Comparison of ENCODE assay signal across 26 cellular contexts in the genomic region with DNA sequence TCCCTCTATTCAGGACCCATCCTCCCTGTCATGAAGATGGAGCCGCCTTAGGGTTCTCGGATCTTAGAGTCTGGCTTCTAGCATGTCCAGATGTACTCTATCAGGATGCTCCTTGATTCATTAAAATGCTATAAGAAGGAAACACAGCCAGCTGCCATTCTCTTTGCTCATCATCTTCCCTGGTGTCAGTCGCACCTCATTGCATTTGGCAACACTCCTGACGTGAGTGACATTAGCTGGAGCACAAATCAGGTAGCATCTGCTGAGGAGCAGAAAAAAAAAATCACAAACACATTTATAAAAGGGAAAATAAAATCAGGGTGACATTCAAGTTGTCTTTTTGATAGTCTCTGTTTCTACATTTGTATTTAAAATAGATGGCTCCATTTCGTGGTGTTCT.
"Had no signal": no experiment of that assay in that cellular context is flagged by ENCODE, and none has a peak within 500 bp of the region (broad histone marks: within the 10 kb centered on the region; RNA-seq: fewer than 3 reads in every experiment).

No MANE protein-coding gene starts in this region.

- H3K4me3 Mint-ChIP-seq: activated B cell treated with CpG ODN at 0.5 μM for 24 hours; activated CD4-positive, alpha-beta memory T cell treated with anti-CD3 and anti-CD28 coated beads for 36 hours; activated CD4-positive, alpha-beta T cell treated with anti-CD3 and anti-CD28 coated beads for 36 hours; activated naive CD8-positive, alpha-beta T cell treated with anti-CD3 and anti-CD28 coated beads, Interleukin-2, amount 50 U/mL, for 24 hours; activated T-cell treated with anti-CD3 and anti-CD28 coated beads, Interleukin-2, amount 50 U/mL, for 72 hours; effector memory CD8-positive, alpha-beta T cell; immature natural killer cell; naive thymus-derived CD4-positive, alpha-beta T cell; neural progenitor cell; stimulated activated memory B cell treated with anti-CD40 and anti-IgM and Interleukin-4, amounts not matched to agents 10 μg/mL and 1 μg/mL and 100 μg/mL, for 72 hours; type B pancreatic cell had no signal

- H3K36me3 ChIP-seq: esophagus muscularis mucosa, left ventricle myocardium inferior, neural progenitor cell, stomach, suprapubic skin had no signal

- H3K79me2 ChIP-seq: hepatocyte had no signal

- H3K4me2 ChIP-seq: hepatocyte, neural progenitor cell had no signal

- H2AFZ ChIP-seq: hepatocyte had no signal

- H3K36me3 Mint-ChIP-seq: activated CD4-positive, alpha-beta memory T cell treated with anti-CD3 and anti-CD28 coated beads for 36 hours; immature natural killer cell; naive thymus-derived CD4-positive, alpha-beta T cell; neural progenitor cell; stimulated activated memory B cell treated with anti-CD40 and anti-IgM and Interleukin-4, amounts not matched to agents 10 μg/mL and 1 μg/mL and 100 μg/mL, for 72 hours; type B pancreatic cell had no signal

- H3K27ac ChIP-seq: neural progenitor cell, stomach, suprapubic skin had no signal

- H3K27ac Mint-ChIP-seq: activated B cell treated with CpG ODN at 0.5 μM for 24 hours; activated CD4-positive, alpha-beta memory T cell treated with anti-CD3 and anti-CD28 coated beads for 36 hours; activated CD4-positive, alpha-beta T cell treated with anti-CD3 and anti-CD28 coated beads for 36 hours; activated naive CD8-positive, alpha-beta T cell treated with anti-CD3 and anti-CD28 coated beads, Interleukin-2, amount 50 U/mL, for 24 hours; activated T-cell treated with anti-CD3 and anti-CD28 coated beads, Interleukin-2, amount 50 U/mL, for 72 hours; effector memory CD8-positive, alpha-beta T cell; immature natural killer cell; naive thymus-derived CD4-positive, alpha-beta T cell; neural progenitor cell; stimulated activated memory B cell treated with anti-CD40 and anti-IgM and Interleukin-4, amounts not matched to agents 10 μg/mL and 1 μg/mL and 100 μg/mL, for 72 hours; type B pancreatic cell had no signal

- ATAC-seq: activated CD4-positive, alpha-beta T cell treated with anti-CD3 and anti-CD28 coated beads for 36 hours; activated naive CD8-positive, alpha-beta T cell treated with anti-CD3 and anti-CD28 coated beads, Interleukin-2, amount 50 U/mL, for 24 hours; activated T-cell treated with anti-CD3 and anti-CD28 coated beads, Interleukin-2, amount 50 U/mL, for 72 hours; effector memory CD8-positive, alpha-beta T cell; naive thymus-derived CD4-positive, alpha-beta T cell; sciatic nerve; stimulated activated memory B cell treated with anti-CD40 and anti-IgM and Interleukin-4, amounts not matched to agents 10 μg/mL and 1 μg/mL and 100 μg/mL, for 72 hours had no signal

- DNase-seq: activated B cell treated with CpG ODN at 0.5 μM for 24 hours; activated CD4-positive, alpha-beta memory T cell treated with anti-CD3 and anti-CD28 coated beads for 36 hours; activated CD4-positive, alpha-beta T cell treated with anti-CD3 and anti-CD28 coated beads for 36 hours; activated effector memory CD4-positive, alpha-beta T cell treated with anti-CD3 and anti-CD28 coated beads, Interleukin-2, amount 50 U/mL, for 16 hours; activated naive CD4-positive, alpha-beta T cell treated with anti-CD3 and anti-CD28 coated beads, Interleukin-2, amount 50 U/mL, for 16 hours; activated naive CD8-positive, alpha-beta T cell treated with anti-CD3 and anti-CD28 coated beads, Interleukin-2, amount 50 U/mL, for 24 hours; activated T-cell treated with anti-CD3 and anti-CD28 coated beads, Interleukin-2, amount 50 U/mL, for 72 hours; anterior cingulate cortex; central memory CD4-positive, alpha-beta T cell; dorsolateral prefrontal cortex; effector memory CD8-positive, alpha-beta T cell; glutamatergic neuron; immature natural killer cell; left ventricle myocardium inferior; naive thymus-derived CD4-positive, alpha-beta T cell; small intestine; stimulated activated CD4-positive, alpha-beta T cell treated with anti-CD3 and anti-CD28 coated beads, Interleukin-2, amount 100 ng/mL, for 24 hours; stomach; T-helper 1 cell had no signal

- H3K9ac ChIP-seq: neural progenitor cell had no signal

- H3K27me3 Mint-ChIP-seq: activated B cell treated with CpG ODN at 0.5 μM for 24 hours; activated CD4-positive, alpha-beta T cell treated with anti-CD3 and anti-CD28 coated beads for 36 hours; activated naive CD8-positive, alpha-beta T cell treated with anti-CD3 and anti-CD28 coated beads, Interleukin-2, amount 50 U/mL, for 24 hours; stimulated activated memory B cell treated with anti-CD40 and anti-IgM and Interleukin-4, amounts not matched to agents 10 μg/mL and 1 μg/mL and 100 μg/mL, for 72 hours; type B pancreatic cell had no signal

- H3K4me1 Mint-ChIP-seq: activated B cell treated with CpG ODN at 0.5 μM for 24 hours; activated CD4-positive, alpha-beta T cell treated with anti-CD3 and anti-CD28 coated beads for 36 hours; activated naive CD8-positive, alpha-beta T cell treated with anti-CD3 and anti-CD28 coated beads, Interleukin-2, amount 50 U/mL, for 24 hours; immature natural killer cell; naive thymus-derived CD4-positive, alpha-beta T cell; stimulated activated memory B cell treated with anti-CD40 and anti-IgM and Interleukin-4, amounts not matched to agents 10 μg/mL and 1 μg/mL and 100 μg/mL, for 72 hours had no signal

- H3K9me3 Mint-ChIP-seq: activated B cell treated with CpG ODN at 0.5 μM for 24 hours; activated CD4-positive, alpha-beta memory T cell treated with anti-CD3 and anti-CD28 coated beads for 36 hours; activated naive CD8-positive, alpha-beta T cell treated with anti-CD3 and anti-CD28 coated beads, Interleukin-2, amount 50 U/mL, for 24 hours; neural progenitor cell; stimulated activated memory B cell treated with anti-CD40 and anti-IgM and Interleukin-4, amounts not matched to agents 10 μg/mL and 1 μg/mL and 100 μg/mL, for 72 hours; type B pancreatic cell had no signal

- H3K4me3 ChIP-seq: dorsolateral prefrontal cortex, esophagus muscularis mucosa, hepatocyte, left ventricle myocardium inferior, neural progenitor cell, stomach, suprapubic skin had no signal

- H3K9me3 ChIP-seq: esophagus muscularis mucosa, left ventricle myocardium inferior, stomach, suprapubic skin had no signal

- H3K27me3 ChIP-seq: dorsolateral prefrontal cortex, esophagus muscularis mucosa, hepatocyte, neural progenitor cell, stomach, suprapubic skin had no signal
